ENCODE assay signal across 21 cellular contexts in genomic region chr5:80479713-80480112, GRCh38. TPM values are rescaled to one million over a fixed set of nuclear protein-coding genes. Genes with fewer than 3 reads are reported as not detected.
DNase-seq lines count a peak whose midpoint lies in the region; ATAC-seq, FAIRE-seq and TF ChIP-seq lines count a peak whose summit lies in the region.
"Had no signal": no experiment of that assay in that cellular context is flagged by ENCODE, and none has a peak within 500 bp of the region (broad histone marks: within the 10 kb centered on the region; RNA-seq: fewer than 3 reads in every experiment).

No MANE protein-coding gene starts in this region.

- H3K36me3 ChIP-seq in RWPE2 (ENCODE audit: low read depth) (peaks cover 85% of the 10 kb centered on the region), keratinocyte (ENCODE audit: control insufficient read depth in 2 of 2, extremely low read depth in 1 of 2, insufficient read depth in 2 of 2, low read length in 2 of 2) (peaks cover 0 to 4% of the 10 kb centered on the region in 2 experiments), HAP-1 (replicated peaks) (peaks cover 6% of the 10 kb centered on the region)

- H3K27me3 ChIP-seq in RWPE2 (ENCODE audit: insufficient read depth, poor library complexity, severe bottlenecking) (no peaks in the 10 kb centered on the region), keratinocyte (ENCODE audit: control insufficient read depth, extremely low read depth, insufficient read depth, low read length) (no peaks in the 10 kb centered on the region), HAP-1 (ENCODE audit: low read depth) (no peaks in the 10 kb centered on the region)
- H3K27me3 ChIP-seq: BE2C had no signal

- H3K4me2 ChIP-seq in keratinocyte (ENCODE audit: control insufficient read depth, extremely low read depth, insufficient read depth, low read depth, low read length) = peak overlapping the region; percentile 52

- peak; percentile 23 for FAIRE-seq in H54 (lab: Jason Lieb, UNC)
- peak; percentile 59 for FAIRE-seq in keratinocyte (lab: Jason Lieb, UNC)
- FAIRE-seq: A204.1, GM12891, GM19239 had no signal

- in situ Hi-C loops in HAP-1 (cut with MboI; ENCODE audit: low sequenced_read_pairs) = loop anchor here (10.0 kb wide), 1 partner anchor 195 kb away; no protein-coding TSS in a partner anchor

- H2AFZ ChIP-seq in keratinocyte (ENCODE audit: control insufficient read depth, low read length) = no peak overlapping the region
- H2AFZ ChIP-seq: GM23248 had no signal

- no peaks in the 10 kb centered on the region for H4K20me1 ChIP-seq in keratinocyte (ENCODE audit: control insufficient read depth, extremely low read depth, insufficient read depth, low read length)

- H3K79me2 ChIP-seq in keratinocyte (ENCODE audit: control insufficient read depth, insufficient read depth, low read length) = no peaks in the 10 kb centered on the region

- H3K9ac ChIP-seq in keratinocyte (ENCODE audit: control insufficient read depth, extremely low read depth, insufficient read depth, low read length) = peak overlapping the region; percentile 37
- H3K9ac ChIP-seq: GM23248 had no signal

- dilution Hi-C loops in keratinocyte (cut with MboI; ENCODE audit: extremely low pct_ligation_motif_present, low sequenced_read_pairs) = no loop called here

- no peak for DNase-seq in H54 (ENCODE audit: insufficient read length, low spot score)
- DNase-seq in RWPE2 (ENCODE audit: low spot score) = no peak
- DNase-seq in epithelial cell of prostate (ENCODE audit: low read depth, low spot score) = no peak
- DNase-seq in keratinocyte (ENCODE audit: low read depth, low spot score) = no peak
- no peak for DNase-seq in NCI-H2171 (lab: John Stamatoyannopoulos, UW)
- DNase-seq in HAP-1 (ENCODE audit: low spot score in 2 of 2) = no peak
- DNase-seq: ACHN; BE2C; C1 segment of cervical spinal cord; CD4-positive, CD25-positive, alpha-beta regulatory T cell; CD8-positive, alpha-beta memory T cell; COR-L47; DMS 273 treated with DMSO at 0.1 percent for 48 hours; GM23248; H7 had no signal

- ATAC-seq in RWPE2 (ENCODE audit: low read depth) (peak; percentile 47; the same call in 1 of the 3 replicates), HG03439 (IDR thresholded peaks at IDR 0.05; ENCODE audit: unreplicated experiment) (no peak), GM21423 (IDR thresholded peaks at IDR 0.05; ENCODE audit: unreplicated experiment) (no peak)

- no peak overlapping the region for H3K27ac ChIP-seq in RWPE2 (ENCODE audit: poor library complexity, severe bottlenecking)
- H3K27ac ChIP-seq in epithelial cell of prostate = peak overlapping the region; percentile 69
- H3K27ac ChIP-seq in keratinocyte (ENCODE audit: control insufficient read depth, insufficient read depth, low read length) = peak overlapping the region; percentile 60
- H3K27ac ChIP-seq: GM23248, HL-60 had no signal

- H3K9me3 ChIP-seq in RWPE2 (ENCODE audit: severe bottlenecking) (no peaks in the 10 kb centered on the region), keratinocyte (ENCODE audit: control insufficient read depth, low read depth, low read length) (no peaks in the 10 kb centered on the region), HAP-1 (no peaks in the 10 kb centered on the region)
- H3K9me3 ChIP-seq: BE2C had no signal

- TF ChIP-seq CTCF in RWPE2 (IDR thresholded peaks at IDR 0.05; ENCODE audit: poor library complexity, severe bottlenecking) (no peak), keratinocyte (optimal IDR thresholded peaks at IDR 0.05 in 1 of 3, IDR thresholded peaks at IDR 0.05 in 1 of 3, conservative IDR thresholded peaks at IDR 0.05 in 1 of 3; ENCODE audit: extremely low read depth in 1 of 3, insufficient read depth in 2 of 3, low read length in 3 of 3) (no peak)

- TF ChIP-seq POLR2A in H54 (IDR thresholded peaks at IDR 0.05; ENCODE audit: low read depth, low read length) = no peak

- H3K4me3 ChIP-seq in RWPE2 (ENCODE audit: severe bottlenecking) (no peak overlapping the region), keratinocyte (ENCODE audit: control insufficient read depth in 2 of 3, extremely low read depth in 1 of 3, insufficient read depth in 2 of 3, low read depth in 1 of 3, low read length in 3 of 3) (peak overlapping the region in 1 of 3 experiments; percentile 19), HAP-1 (no peak overlapping the region)
- H3K4me3 ChIP-seq: GM23248 had no signal

- H3K4me1 ChIP-seq in RWPE2 (ENCODE audit: insufficient read depth, poor library complexity, severe bottlenecking) (peaks cover 9% of the 10 kb centered on the region), keratinocyte (ENCODE audit: control insufficient read depth, extremely low read depth, insufficient read depth, low read length) (peaks cover 17% of the 10 kb centered on the region), HAP-1 (peaks cover 2% of the 10 kb centered on the region)
- H3K4me1 ChIP-seq: BE2C had no signal

- H3K9me1 ChIP-seq in keratinocyte (ENCODE audit: control insufficient read depth, extremely low read depth, insufficient read depth, low read length) = no peaks in the 10 kb centered on the region

RNA-seq across cellular contexts. Expression of gene FAM151B, which starts 8.2 kb away (rescaled TPM):
- 0.80 to 1.0 TPM (median 0.83 TPM) in 3 replicates for polyA plus RNA-seq in keratinocyte
- polyA plus RNA-seq in keratinocyte (2011; ENCODE audit: low read depth) = 1.6 TPM
- polyA plus RNA-seq in keratinocyte (2011; cell fraction: cytosol; rRNA removed) = 0.52 and 0.88 TPM in 2 replicates
- 0.77 and 0.99 TPM in 2 replicates for polyA plus RNA-seq in keratinocyte (2011; cell fraction: nucleus; rRNA removed)
- 0.61 and 1.4 TPM in 2 replicates for polyA plus RNA-seq in keratinocyte (2012; ENCODE audit: low replicate concordance)
- polyA minus RNA-seq in keratinocyte = 1.1 to 1.2 TPM in 2 of 3 replicates, not detected in the other
- not detected for polyA minus RNA-seq in keratinocyte (2011; cell fraction: cytosol; rRNA and poly(A)+ RNA removed)
- 1.1 and 3.7 TPM in 2 replicates for polyA minus RNA-seq in keratinocyte (2011; cell fraction: nucleus; rRNA and poly(A)+ RNA removed)
- polyA plus RNA-seq: CD4-positive, CD25-positive, alpha-beta regulatory T cell; CD8-positive, alpha-beta memory T cell had no signal
